8 cellular contexts compared by ENCODE assay signal in genomic region chr20:31879143-31879987, GRCh38. TPM values are rescaled to one million over a fixed set of nuclear protein-coding genes. Genes with fewer than 3 reads are reported as not detected.
DNase-seq lines count a peak whose midpoint lies in the region; ATAC-seq lines count a peak whose summit lies in the region.

No MANE protein-coding gene starts in this region.

- H3F3A ChIP-seq in GM23248 (ENCODE audit: insufficient read depth), result no peaks in the 10 kb centered on the region

- H3K4me1 Mint-ChIP-seq in natural killer cell treated with Interleukin-12 subunit alpha and Interleukin-12 subunit beta and Interleukin-15 and Interleukin-18, amount 100 ng/mL, for 72 hours (ENCODE audit: low read depth in 2 of 2), result peaks cover 6 to 15% of the 10 kb centered on the region in 2 donors

- WGBS in GM23248 (ENCODE audit: low coverage in 1 of 2, low lambda C conversion rate in 2 of 2, missing lambda C conversion rate in 2 of 2), 2 experiments, result 11 to 12% methylated on average over 43 to 45 of the region's 45 CpGs

- H3K36me3 Mint-ChIP-seq in natural killer cell treated with Interleukin-12 subunit alpha and Interleukin-12 subunit beta and Interleukin-15 and Interleukin-18, amount 100 ng/mL, for 72 hours, result no peaks in the 10 kb centered on the region

- peak overlapping the region; percentile 82 for H3K4me2 ChIP-seq in GM23248 (ENCODE audit: unreplicated experiment)

- DNase-seq in DMS79 treated with DMSO at 0.1 percent for 48 hours (lab: John Stamatoyannopoulos, UW) (peak; percentile 95), GM23248 (peak; percentile 100), LHCN-M2 (ENCODE audit: low read depth) (peak; percentile 94), RPMI8226 (peak; percentile 81), fibroblast of the conjunctiva (ENCODE audit: low read depth) (peak; percentile 87)
- peak; percentile 73 for DNase-seq in activated T-helper 9 cell treated with anti-CD3 and anti-CD28 coated beads, Interleukin-2, amount 50 U/mL, for 16 hours (ENCODE audit: low read depth)
- DNase-seq in natural killer cell treated with Interleukin-12 subunit alpha and Interleukin-12 subunit beta and Interleukin-15 and Interleukin-18, amount 100 ng/mL, for 72 hours (ENCODE audit: low spot score), result peak; percentile 87
- DNase-seq in stimulated activated naive CD4-positive, alpha-beta T cell (lab: John Stamatoyannopoulos, UW), result peak; percentile 58 to 80 (median 72)

- no peaks in the 10 kb centered on the region for H3K36me3 ChIP-seq in GM23248 (ENCODE audit: low read depth)

- H3K9me3 ChIP-seq in GM23248 (ENCODE audit: low read depth), result no peaks in the 10 kb centered on the region

- peak overlapping the region; percentile 96 for H2AFZ ChIP-seq in GM23248

- H3K9ac ChIP-seq in GM23248, result peak overlapping the region; percentile 77

- H3K4me3 Mint-ChIP-seq in natural killer cell treated with Interleukin-12 subunit alpha and Interleukin-12 subunit beta and Interleukin-15 and Interleukin-18, amount 100 ng/mL, for 72 hours, result peak overlapping the region; percentile 90

- peak overlapping the region in 1 of 2 donors; percentile 73 for H3K27ac Mint-ChIP-seq in natural killer cell treated with Interleukin-12 subunit alpha and Interleukin-12 subunit beta and Interleukin-15 and Interleukin-18, amount 100 ng/mL, for 72 hours

- peak overlapping the region; percentile 47 for H3K27ac ChIP-seq in GM23248

- H3K4me1 ChIP-seq in GM23248 (ENCODE audit: insufficient read depth), result no peaks in the 10 kb centered on the region

- H4K20me1 ChIP-seq in GM23248 (ENCODE audit: insufficient read depth), result no peaks in the 10 kb centered on the region

- no peaks in the 10 kb centered on the region; the same call in 1 of the 2 replicates for H3K27me3 ChIP-seq in GM23248 (replicated peaks; ENCODE audit: insufficient read depth)

- peak; percentile 97 to 98 for ATAC-seq in natural killer cell treated with Interleukin-12 subunit alpha and Interleukin-12 subunit beta and Interleukin-15 and Interleukin-18, amount 100 ng/mL, for 72 hours

- no peaks in the 10 kb centered on the region for H3K79me2 ChIP-seq in GM23248 (ENCODE audit: insufficient read depth)

- peak overlapping the region; percentile 83 for H3K4me3 ChIP-seq in GM23248

- in situ Hi-C loops in GM23248 (cut with MboI), result no loop called here

- H3K9me2 ChIP-seq in GM23248 (ENCODE audit: insufficient read depth), result no peaks in the 10 kb centered on the region

- peaks cover under 1 to 16% of the 10 kb centered on the region in 2 donors for H3K27me3 Mint-ChIP-seq in natural killer cell treated with Interleukin-12 subunit alpha and Interleukin-12 subunit beta and Interleukin-15 and Interleukin-18, amount 100 ng/mL, for 72 hours

- H3K9me3 Mint-ChIP-seq in natural killer cell treated with Interleukin-12 subunit alpha and Interleukin-12 subunit beta and Interleukin-15 and Interleukin-18, amount 100 ng/mL, for 72 hours, result no peaks in the 10 kb centered on the region

RNA-seq across cellular contexts. Expression of gene TTLL9, which starts 8.9 kb away (rescaled TPM):
- total RNA-seq in GM23248 (2014; rRNA removed; shearing (Covaris generic)), result not detected in 2 replicates
- polyA plus RNA-seq in GM23248 (2016; fragmentation: Nextera tagmentation; extraction: Ambion mirVana), result not detected in 2 replicates
- total RNA-seq in LHCN-M2 (2014; rRNA removed), result not detected in 2 replicates
- not detected for polyA plus RNA-seq in LHCN-M2 (2012)
- not detected for total RNA-seq in natural killer cell treated with Interleukin-12 subunit alpha and Interleukin-12 subunit beta and Interleukin-15 and Interleukin-18, amount 100 ng/mL, for 72 hours

RNA-seq across cellular contexts. Expression of gene DUSP15, which starts 9.0 kb away (rescaled TPM):
- total RNA-seq in GM23248 (2014; rRNA removed; shearing (Covaris generic)), result not detected in 2 replicates
- not detected in 2 replicates for polyA plus RNA-seq in GM23248 (2016; fragmentation: Nextera tagmentation; extraction: Ambion mirVana)
- 0.11 TPM in 1 of 2 replicates, not detected in the other for total RNA-seq in LHCN-M2 (2014; rRNA removed)
- polyA plus RNA-seq in LHCN-M2 (2012), result 0.10 TPM
- total RNA-seq in natural killer cell treated with Interleukin-12 subunit alpha and Interleukin-12 subunit beta and Interleukin-15 and Interleukin-18, amount 100 ng/mL, for 72 hours, result not detected

RNA-seq across cellular contexts. Expression of gene FOXS1, which starts 34.0 kb away (rescaled TPM):
- not detected in 2 replicates for total RNA-seq in GM23248 (2014; rRNA removed; shearing (Covaris generic))
- not detected in 2 replicates for polyA plus RNA-seq in GM23248 (2016; fragmentation: Nextera tagmentation; extraction: Ambion mirVana)
- not detected in 2 replicates for total RNA-seq in LHCN-M2 (2014; rRNA removed)
- 0.07 TPM for polyA plus RNA-seq in LHCN-M2 (2012)
- total RNA-seq in natural killer cell treated with Interleukin-12 subunit alpha and Interleukin-12 subunit beta and Interleukin-15 and Interleukin-18, amount 100 ng/mL, for 72 hours, result not detected

Comparison
In these comparisons a context has a peak if more than half of its experiments do, and no peak if none do; other contexts are left out.
1. Peak in every context shown above with its lines: DNase-seq, ATAC-seq, H3K4me3 ChIP-seq and H3K27ac ChIP-seq.